3 cellular contexts compared by ENCODE assay signal in the genomic region with DNA sequence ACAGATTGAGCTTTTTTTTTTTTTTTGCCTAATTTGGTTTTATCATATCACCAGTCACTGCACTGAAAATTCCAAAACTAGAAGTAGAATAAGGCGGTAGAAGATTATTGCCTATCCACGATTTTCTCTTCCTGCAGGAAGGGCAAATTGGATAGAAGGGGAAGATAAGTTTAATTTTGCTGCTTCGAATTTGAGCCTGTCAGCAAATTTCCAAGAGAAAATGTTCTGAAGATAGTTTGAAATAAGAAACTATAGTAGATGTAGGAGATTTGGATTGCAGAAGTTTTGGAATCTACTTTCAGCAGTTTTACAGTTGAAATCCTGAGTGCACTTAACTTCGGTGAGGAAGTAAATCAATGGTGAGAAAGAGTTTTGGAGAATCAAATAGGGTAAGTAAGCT.
TF ChIP-seq lines count a peak whose summit lies in the region.

No MANE protein-coding gene starts in this region.

TF ChIP-seq in A549, 52 proteins besides CTCF, POLR2A, EP300 and RAD21:
- peak; percentile 64 for TF ChIP-seq MAFK (IDR thresholded peaks at IDR 0.05; ENCODE audit: partially characterized antibody)
- no peak for TF ChIP-seq TFCP2L1 (CRISPR knock-in tag; IDR thresholded peaks at IDR 0.05)

TF ChIP-seq in IMR-90, 13 proteins besides CTCF, POLR2A, EP300 and RAD21:
- TF ChIP-seq ELK1 (IDR thresholded peaks at IDR 0.05; ENCODE audit: borderline replicate concordance, low read depth, low read length) (no peak), MXI1 (IDR thresholded peaks at IDR 0.05; ENCODE audit: borderline replicate concordance, low read depth, low read length) (no peak), MAFK (IDR thresholded peaks at IDR 0.05; ENCODE audit: low read depth, low read length) (peak; percentile 90), NFE2L2 (IDR thresholded peaks at IDR 0.05; ENCODE audit: low read depth, low read length) (no peak), RCOR1 (IDR thresholded peaks at IDR 0.05; ENCODE audit: insufficient replicate concordance, low read length) (no peak), SMC3 (IDR thresholded peaks at IDR 0.05; ENCODE audit: low read depth, low read length) (no peak), MAZ (IDR thresholded peaks at IDR 0.05; ENCODE audit: borderline replicate concordance, low read depth, low read length) (no peak), CHD1 (IDR thresholded peaks at IDR 0.05; ENCODE audit: low read depth, low read length) (no peak)

TF ChIP-seq in H1, 55 proteins besides CTCF, POLR2A, EP300 and RAD21:
- no peak for TF ChIP-seq POU5F1 (IDR thresholded peaks at IDR 0.05; ENCODE audit: low read depth, low read length)
- peak; percentile 45; the same call in 1 of the 2 replicates for TF ChIP-seq MAFK (IDR thresholded peaks at IDR 0.05; ENCODE audit: low read depth, low read length)
